In genomic region chr21:42386034-42386591, GRCh38 we compare ENCODE assay signal across 21 cellular contexts. TPM values are rescaled to one million over a fixed set of nuclear protein-coding genes. Genes with fewer than 3 reads are reported as not detected.
"Had no signal": no experiment of that assay in that cellular context is flagged by ENCODE, and none has a peak within 500 bp of the region (broad histone marks: within the 10 kb centered on the region; RNA-seq: fewer than 3 reads in every experiment).

No MANE protein-coding gene starts in this region.

- H3K36me3 ChIP-seq: gastrocnemius medialis, heart left ventricle, upper lobe of left lung had no signal

- H3K27ac ChIP-seq: body of pancreas, gastrocnemius medialis, heart left ventricle, testis, upper lobe of left lung had no signal

- H3K4me3 ChIP-seq: body of pancreas, gastrocnemius medialis, heart left ventricle, testis, upper lobe of left lung had no signal

- H3K27me3 ChIP-seq: body of pancreas, testis, upper lobe of left lung had no signal

- H3K4me3 Mint-ChIP-seq: activated CD8-positive, alpha-beta T cell treated with anti-CD3 and anti-CD28 coated beads, Interleukin-2, amount 10 ng/mL, durations not matched to agents 7 days and 5 days; activated naive CD4-positive, alpha-beta T cell treated with anti-CD3 and anti-CD28 coated beads for 36 hours; activated T-cell treated with anti-CD3 and anti-CD28 coated beads, Interleukin-2, amount 50 U/mL, for 24 hours; immature natural killer cell; nephron had no signal

- ATAC-seq: activated CD8-positive, alpha-beta T cell treated with anti-CD3 and anti-CD28 coated beads, Interleukin-2, amount 10 ng/mL, durations not matched to agents 7 days and 5 days; body of pancreas; gastrocnemius medialis; heart left ventricle had no signal

- H3K9me3 ChIP-seq: body of pancreas, gastrocnemius medialis, testis had no signal

- H3K4me1 ChIP-seq: gastrocnemius medialis, testis had no signal

- DNase-seq: activated B cell treated with CpG ODN at 0.5 μM for 24 hours; activated CD4-positive, alpha-beta T cell treated with anti-CD3 and anti-CD28 coated beads for 48 hours; activated CD8-positive, alpha-beta T cell treated with anti-CD3 and anti-CD28 coated beads, Interleukin-2, amount 10 ng/mL, durations not matched to agents 7 days and 5 days; activated naive CD4-positive, alpha-beta T cell treated with anti-CD3 and anti-CD28 coated beads for 36 hours; activated T-cell treated with anti-CD3 and anti-CD28 coated beads, Interleukin-2, amount 50 U/mL, for 24 hours; caudate nucleus; gastrocnemius medialis; heart left ventricle; immature natural killer cell; kidney glomerular epithelial cell; mesenchymal stem cell; nucleus accumbens; retina; stimulated activated CD4-positive, alpha-beta T cell treated with anti-CD3 and anti-CD28 coated beads, Interleukin-15, amount 100 ng/mL, for 24 hours; stimulated activated CD4-positive, alpha-beta T cell treated with anti-CD3 and anti-CD28 coated beads, Interleukin-2, amount 100 ng/mL, for 48 hours; testis; upper lobe of left lung had no signal

- H3K27ac Mint-ChIP-seq: activated B cell treated with CpG ODN at 0.5 μM for 24 hours; activated naive CD4-positive, alpha-beta T cell treated with anti-CD3 and anti-CD28 coated beads for 36 hours; activated T-cell treated with anti-CD3 and anti-CD28 coated beads, Interleukin-2, amount 50 U/mL, for 24 hours; immature natural killer cell had no signal

RNA-seq across cellular contexts. Expression of gene TMPRSS3, which starts 9.7 kb away (rescaled TPM):
- total RNA-seq: activated B cell treated with CpG ODN at 0.5 μM for 24 hours, gastrocnemius medialis, skeletal muscle tissue had no signal
- polyA plus RNA-seq: heart left ventricle had no signal

RNA-seq across cellular contexts. Expression of gene UBASH3A, which starts 17.6 kb away (rescaled TPM):
- total RNA-seq: activated B cell treated with CpG ODN at 0.5 μM for 24 hours had no signal

RNA-seq across cellular contexts. Expression of gene TFF1, which starts 19.8 kb away (rescaled TPM):
- total RNA-seq: activated B cell treated with CpG ODN at 0.5 μM for 24 hours; activated CD8-positive, alpha-beta T cell treated with anti-CD3 and anti-CD28 coated beads, Interleukin-2, amount 10 ng/mL, durations not matched to agents 7 days and 5 days; activated naive CD4-positive, alpha-beta T cell treated with anti-CD3 and anti-CD28 coated beads for 36 hours; gastrocnemius medialis; heart left ventricle; lower leg skin; skeletal muscle tissue; testis had no signal
- polyA plus RNA-seq: heart left ventricle, immature natural killer cell had no signal

RNA-seq across cellular contexts. Expression of gene TFF2, which starts 35.3 kb away (rescaled TPM):
- total RNA-seq: activated B cell treated with CpG ODN at 0.5 μM for 24 hours; activated CD8-positive, alpha-beta T cell treated with anti-CD3 and anti-CD28 coated beads, Interleukin-2, amount 10 ng/mL, durations not matched to agents 7 days and 5 days; activated naive CD4-positive, alpha-beta T cell treated with anti-CD3 and anti-CD28 coated beads for 36 hours; gastrocnemius medialis; heart left ventricle; lower leg skin; skeletal muscle tissue; testis; upper lobe of left lung had no signal
- polyA plus RNA-seq: heart left ventricle, immature natural killer cell had no signal
